ENCODE assay signal across 1 cellular context in the genomic region with DNA sequence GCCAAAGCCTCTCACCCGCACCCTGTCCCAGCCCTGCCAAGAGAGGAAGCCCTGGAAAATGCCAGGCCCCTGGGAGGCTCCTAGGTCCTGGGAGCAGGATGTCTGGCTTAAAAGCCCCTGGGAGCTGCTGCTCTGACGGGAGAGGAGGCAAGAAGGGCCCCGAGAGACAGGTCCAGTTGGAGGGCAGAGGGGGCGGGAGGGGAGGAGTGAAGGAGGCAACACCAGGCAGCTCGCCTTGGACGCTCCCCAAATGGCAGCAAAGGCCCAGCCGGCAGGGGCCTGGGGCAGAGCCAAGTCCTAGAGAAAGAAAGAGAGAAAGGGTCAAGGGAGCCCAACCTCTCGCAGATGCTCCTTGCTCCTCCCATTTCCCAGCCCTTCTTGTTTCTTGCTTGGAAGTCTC.
TF ChIP-seq lines count a peak whose summit lies in the region.

No MANE protein-coding gene starts in this region.

TF ChIP-seq in K562, 482 proteins besides CTCF, POLR2A, EP300 and RAD21:
- TF ChIP-seq GMEB1 (CRISPR knock-in tag; IDR thresholded peaks at IDR 0.05) (no peak), NELFE (IDR thresholded peaks at IDR 0.05; ENCODE audit: insufficient read depth, insufficient read length) (no peak), HOMEZ (CRISPR knock-in tag; IDR thresholded peaks at IDR 0.05) (no peak)
